ENCODE assay signal across 20 cellular contexts in genomic region chr11:68480855-68481510, GRCh38. TPM values are rescaled to one million over a fixed set of nuclear protein-coding genes. Genes with fewer than 3 reads are reported as not detected.
DNase-seq lines count a peak whose midpoint lies in the region; ATAC-seq, FAIRE-seq and TF ChIP-seq lines count a peak whose summit lies in the region.
"Had no signal": no experiment of that assay in that cellular context is flagged by ENCODE, and none has a peak within 500 bp of the region (broad histone marks: within the 10 kb centered on the region; RNA-seq: fewer than 3 reads in every experiment).

No MANE protein-coding gene starts in this region.

- peaks cover 88% of the 10 kb centered on the region for H3K36me3 Mint-ChIP-seq in nephron (ENCODE audit: low read depth)

- H2AFZ ChIP-seq in HepG2 (ENCODE audit: low read length), result no peak overlapping the region

- TF ChIP-seq EP300 in HepG2 (IDR thresholded peaks at IDR 0.05; ENCODE audit: low read depth in 2 of 2, low read length in 2 of 2), result no peak
- TF ChIP-seq EP300 in HepG2 (CRISPR knock-in tag; IDR thresholded peaks at IDR 0.05; ENCODE audit: borderline replicate concordance), result no peak

- peaks cover 23% of the 10 kb centered on the region for H3K4me1 Mint-ChIP-seq in nephron

- H4K20me1 ChIP-seq in HepG2 (ENCODE audit: insufficient read depth, low read length), result peaks cover 79% of the 10 kb centered on the region

- no peaks in the 10 kb centered on the region for H3K27me3 ChIP-seq in HepG2 (ENCODE audit: control insufficient read depth in 1 of 2, insufficient read depth in 2 of 2, low read length in 2 of 2)
- no peaks in the 10 kb centered on the region for H3K27me3 ChIP-seq in right lobe of liver
- no peaks in the 10 kb centered on the region for H3K27me3 ChIP-seq in esophagus squamous epithelium
- H3K27me3 ChIP-seq: body of pancreas, MG63 had no signal

- H3K36me3 ChIP-seq in HepG2 (replicated peaks in 1 of 2; ENCODE audit: control insufficient read depth in 1 of 2, insufficient read depth in 2 of 2, low read length in 2 of 2), result 0 out of 5 replicates have a peak, but pooled peaks cover 2 to 9% of the 10 kb centered on the region in 2 experiments
- H3K36me3 ChIP-seq in right lobe of liver, result no peaks in the 10 kb centered on the region
- H3K36me3 ChIP-seq in esophagus squamous epithelium, result peaks cover 0 to 5% (median 0%) of the 10 kb centered on the region in 3 donors

- H3K27me3 Mint-ChIP-seq in nephron (ENCODE audit: low read depth), result no peaks in the 10 kb centered on the region

- no peak overlapping the region for H3K9ac ChIP-seq in HepG2 (ENCODE audit: insufficient read depth, low read depth, low read length)

- DNase-seq in HepG2 (ENCODE audit: low spot score) (no peak), right lobe of liver (no peak), esophagus squamous epithelium (lab: John Stamatoyannopoulos, UW) (no peak), kidney tubule cell (ENCODE audit: low spot score) (no peak), GM10248 (ENCODE audit: extremely low spot score) (no peak)
- DNase-seq in activated CD4-positive, alpha-beta T cell treated with anti-CD3 and anti-CD28 coated beads, Interleukin-2, amount 50 U/mL, for 4 hours, result no peak
- DNase-seq: activated effector memory CD4-positive, alpha-beta T cell treated with anti-CD3 and anti-CD28 coated beads, Interleukin-2, amount 50 U/mL, for 16 hours; body of pancreas; foreskin fibroblast; GF-D8; H9; MG63; NCI-H187 treated with DMSO at 0.1 percent for 48 hours; NCI-H524 treated with DMSO at 0.1 percent for 48 hours; nucleus accumbens had no signal

- no peak; the same call in 2 of the 3 replicates for ATAC-seq in HepG2
- no peak for ATAC-seq in right lobe of liver
- ATAC-seq in HG02884 (IDR thresholded peaks at IDR 0.05; ENCODE audit: unreplicated experiment), result no peak
- ATAC-seq: body of pancreas; stimulated activated effector memory CD8-positive, alpha-beta T cell treated with anti-CD3 and anti-CD28 coated beads, Interleukin-12 subunit alpha, Interleukin-12 subunit beta, amount 100 ng/mL, for 72 hours had no signal

- intact Hi-C loops in HepG2 (cut with micrococcal nuclease; ENCODE audit: unreplicated experiment) (no loop called here), right lobe of liver (cut with DNase I) (no loop called here), esophagus squamous epithelium (cut with DNase I) (no loop called here)

- 91% methylated on average over 3 of the region's 3 CpGs for WGBS in HepG2 (ENCODE audit: low lambda C conversion rate)
- 47% methylated on average over 3 of the region's 3 CpGs for WGBS in right lobe of liver (ENCODE audit: insufficient coverage, low coverage, low lambda C conversion rate, missing lambda C conversion rate)
- WGBS in esophagus squamous epithelium, 2 donors, result 34 to 48% methylated on average over 3 of the region's 3 CpGs

- CTCF ChIA-PET in HepG2 (lab: Yijun Ruan, JAX; ENCODE audit: low intra/inter-chr PET ratio, low total read pairs) (no interaction called here), GM10248 (lab: Yijun Ruan, JAX) (interaction anchor here (0.8 kb wide), 1 partner anchor 25 kb away, joined by 3 read pairs; no protein-coding TSS in a partner anchor)

- TF ChIP-seq POLR2A in HepG2 (IDR thresholded peaks at IDR 0.05; ENCODE audit: insufficient read depth in 1 of 2, low read depth in 2 of 2, low read length in 2 of 2) (no peak), right lobe of liver (IDR thresholded peaks at IDR 0.05) (no peak), esophagus squamous epithelium (IDR thresholded peaks at IDR 0.05) (no peak)

- H3K4me2 ChIP-seq in HepG2 (ENCODE audit: low read depth, low read length), result no peak overlapping the region

- TF ChIP-seq CTCF in HepG2 (CRISPR knock-in tag; IDR thresholded peaks at IDR 0.05) (no peak), right lobe of liver (IDR thresholded peaks at IDR 0.05) (no peak), esophagus squamous epithelium (IDR thresholded peaks at IDR 0.05) (no peak), nephron (IDR thresholded peaks at IDR 0.05; ENCODE audit: unreplicated experiment in 3 of 3) (no peak), GM10248 (IDR thresholded peaks at IDR 0.05; ENCODE audit: control extremely low read depth, extremely low read depth, low read depth, missing control alignments) (no peak)

- H3K79me2 ChIP-seq in HepG2 (ENCODE audit: insufficient read depth, low read length), result peaks cover 92% of the 10 kb centered on the region

- H3K4me3 Mint-ChIP-seq in nephron, result no peak overlapping the region
- H3K4me3 Mint-ChIP-seq: H9; stimulated activated effector memory CD8-positive, alpha-beta T cell treated with anti-CD3 and anti-CD28 coated beads, Interleukin-12 subunit alpha, Interleukin-12 subunit beta, amount 100 ng/mL, for 72 hours had no signal

- TF ChIP-seq RAD21 in HepG2 (CRISPR knock-in tag; IDR thresholded peaks at IDR 0.05), result no peak

- H3K9me3 ChIP-seq in HepG2 (ENCODE audit: low read length) (no peaks in the 10 kb centered on the region), right lobe of liver (no peaks in the 10 kb centered on the region), esophagus squamous epithelium (no peaks in the 10 kb centered on the region)
- H3K9me3 ChIP-seq: body of pancreas had no signal

- in situ Hi-C loops in HepG2 (cut with HindIII; ENCODE audit: extremely low pct_ligation_motif_present, low pct_unique_long_range_greater_than_20kb), result no loop called here

- H3K4me3 ChIP-seq in HepG2 (replicated peaks in 1 of 3; ENCODE audit: insufficient read depth in 1 of 3, low read depth in 2 of 3, low read length in 3 of 3) (no peak overlapping the region), right lobe of liver (no peak overlapping the region), esophagus squamous epithelium (peak overlapping the region in 1 of 4 donors; percentile 0)
- H3K4me3 ChIP-seq: body of pancreas, MG63, skin epidermis had no signal

- H3K27ac Mint-ChIP-seq in nephron, result peak overlapping the region in 2 of 3 experiments; percentile 19 to 30
- H3K27ac Mint-ChIP-seq: stimulated activated effector memory CD8-positive, alpha-beta T cell treated with anti-CD3 and anti-CD28 coated beads, Interleukin-12 subunit alpha, Interleukin-12 subunit beta, amount 100 ng/mL, for 72 hours had no signal

- H3K4me1 ChIP-seq in HepG2 (ENCODE audit: insufficient read depth, low read length) (peaks cover 43% of the 10 kb centered on the region), right lobe of liver (peaks cover 0 to 28% (median 13%) of the 10 kb centered on the region in 4 donors), esophagus squamous epithelium (peaks cover 0 to 52% (median 18%) of the 10 kb centered on the region in 3 donors)

- no peak for FAIRE-seq in HepG2 (lab: Jason Lieb, UNC)
- FAIRE-seq: RCC 7860 had no signal

- H3K27ac ChIP-seq in HepG2 (ENCODE audit: extremely low read length, insufficient read depth, low read length) (no peak overlapping the region), right lobe of liver (no peak overlapping the region), esophagus squamous epithelium (peak overlapping the region; percentile 1 to 59 (median 46))

- H3K9me3 Mint-ChIP-seq in nephron, result peaks cover 30% of the 10 kb centered on the region
- H3K9me3 Mint-ChIP-seq: stimulated activated effector memory CD8-positive, alpha-beta T cell treated with anti-CD3 and anti-CD28 coated beads, Interleukin-12 subunit alpha, Interleukin-12 subunit beta, amount 100 ng/mL, for 72 hours had no signal

- TSS peak; percentile 19 for BruUV-seq in HepG2 (replicated peaks; lab: Mats Ljungman, UMichigan)

- POLR2A ChIA-PET in HepG2 (lab: Yijun Ruan, JAX), result interaction anchor here (0.8 kb wide), 1 partner anchor 15 kb away, joined by 3 read pairs; no protein-coding TSS in a partner anchor
- POLR2A ChIA-PET in GM10248 (lab: Yijun Ruan, JAX), result no interaction called here

TF ChIP-seq in HepG2, 621 proteins besides CTCF, POLR2A, EP300 and RAD21 (continues in another document):
- TF ChIP-seq ZNF567 (CRISPR knock-in tag; IDR thresholded peaks at IDR 0.05; ENCODE audit: borderline replicate concordance), result no peak
- no peak for TF ChIP-seq ZUFSP (CRISPR knock-in tag; IDR thresholded peaks at IDR 0.05; ENCODE audit: borderline replicate concordance)

RNA-seq across cellular contexts. Expression of gene PPP6R3, which starts 20.4 kb away (rescaled TPM):
- total RNA-seq in HepG2 (2016; rRNA removed; fragmentation: Illumina TruSeq; extraction: Trizol) (83.4 and 116 TPM in 2 replicates), right lobe of liver (10 to 100 TPM; 35.8 to 48.3 (median 39.2) TPM), esophagus squamous epithelium (100 to 1,000 TPM in 2 of 4 donors, 10 to 100 TPM in 2; 76.6 to 130 (median 94.0) TPM)
- total RNA-seq in HepG2 (2016; cell fraction: cytosol; rRNA removed; fragmentation: Illumina TruSeq; extraction: Trizol; ENCODE audit: low read depth), result 49.8 and 56.0 TPM in 2 replicates
- 85.1 and 111 TPM in 2 replicates for total RNA-seq in HepG2 (2016; cell fraction: insoluble cytoplasmic fraction; rRNA removed; fragmentation: Illumina TruSeq; extraction: Trizol)
- total RNA-seq in HepG2 (2016; cell fraction: membrane; rRNA removed; fragmentation: Illumina TruSeq; extraction: Trizol), result 37.5 and 46.3 TPM in 2 replicates
- total RNA-seq in HepG2 (2016; cell fraction: nucleus; rRNA removed; fragmentation: Illumina TruSeq; extraction: Trizol), result 111 and 115 TPM in 2 replicates
- polyA plus RNA-seq in HepG2 (2011; rRNA removed), result 30.9 and 41.2 TPM in 2 replicates
- polyA plus RNA-seq in HepG2 (2011; cell fraction: cytosol; rRNA removed), result 18.1 and 20.9 TPM in 2 replicates
- 63.6 and 74.5 TPM in 2 replicates for polyA plus RNA-seq in HepG2 (2011; cell fraction: nucleus; rRNA removed)
- 32.1 and 33.2 TPM in 2 replicates for polyA plus RNA-seq in HepG2 (2012)
- 1.3 and 1.9 TPM in 2 replicates for polyA plus RNA-seq in HepG2 (2016; cell fraction: cytosol; fragmentation: Illumina TruSeq; extraction: Trizol; ENCODE audit: low read depth)
- polyA plus RNA-seq in HepG2 (2016; cell fraction: insoluble cytoplasmic fraction; fragmentation: Illumina TruSeq; extraction: Trizol; ENCODE audit: low read depth), result 58.4 and 61.6 TPM in 2 replicates
- 5.5 and 6.1 TPM in 2 replicates for polyA plus RNA-seq in HepG2 (2016; cell fraction: membrane; fragmentation: Illumina TruSeq; extraction: Trizol; ENCODE audit: low read depth)
- 79.2 and 84.2 TPM in 2 replicates for polyA plus RNA-seq in HepG2 (2016; cell fraction: nucleus; fragmentation: Illumina TruSeq; extraction: Trizol; ENCODE audit: insufficient read depth, low read depth)
- polyA minus RNA-seq in HepG2 (2011; rRNA and poly(A)+ RNA removed; ENCODE audit: low replicate concordance), result 80.8 and 126 TPM in 2 replicates
- 50.9 and 56.9 TPM in 2 replicates for polyA minus RNA-seq in HepG2 (2011; cell fraction: cytosol; rRNA and poly(A)+ RNA removed)
- 188 and 194 TPM in 2 replicates for polyA minus RNA-seq in HepG2 (2011; cell fraction: nucleus; rRNA and poly(A)+ RNA removed)

Comparison
In these comparisons a context has a peak if more than half of its experiments do, and no peak if none do; other contexts are left out.
1. H3K27ac ChIP-seq: peak in esophagus squamous epithelium (4 of 4); none in HepG2 (single experiment) and right lobe of liver (0 of 3).